ENCODE assay signal across 1 cellular context in genomic region chr9:21153688-21154608, GRCh38.
TF ChIP-seq lines count a peak whose summit lies in the region.

No MANE protein-coding gene starts in this region.

TF ChIP-seq in HCT116, 20 proteins besides CTCF, POLR2A, EP300 and RAD21:
- TF ChIP-seq TCF7L2 (IDR thresholded peaks at IDR 0.05; ENCODE audit: borderline replicate concordance, extremely low read depth, insufficient read depth, insufficient read length) = no peak
- TF ChIP-seq REST (IDR thresholded peaks at IDR 0.05; ENCODE audit: low read depth) = no peak
- TF ChIP-seq YY1 (IDR thresholded peaks at IDR 0.05; ENCODE audit: extremely low read depth, insufficient replicate concordance, low read depth, low read length) = peak; percentile 68
- TF ChIP-seq EZH2 (IDR thresholded peaks at IDR 0.05) = no peak
